In the genomic region with DNA sequence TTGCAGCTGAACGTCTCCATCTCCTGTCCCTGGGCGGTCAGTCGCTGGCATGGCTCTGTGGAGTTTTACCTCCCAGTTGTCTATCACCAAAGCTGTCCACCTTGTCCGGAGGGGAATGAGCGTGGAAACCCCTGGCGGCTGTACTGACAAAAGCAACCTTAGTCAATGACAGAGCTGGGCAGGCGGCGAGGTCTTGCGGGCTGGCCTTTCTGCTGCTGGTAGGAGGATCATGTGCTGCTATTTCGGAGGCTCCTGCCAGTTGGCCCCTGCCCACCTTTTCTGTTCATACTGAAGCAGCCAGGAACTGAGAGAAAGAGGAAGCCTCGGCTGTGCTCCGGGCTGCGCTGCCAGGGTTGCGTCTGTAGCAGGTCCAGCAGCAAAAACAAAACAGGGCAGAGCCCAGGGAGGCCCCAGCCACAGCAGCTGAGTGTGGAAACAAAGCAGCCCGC, we compare ENCODE assay signal across 8 cellular contexts. TPM values are rescaled to one million over a fixed set of nuclear protein-coding genes. Genes with fewer than 3 reads are reported as not detected.
DNase-seq lines count a peak whose midpoint lies in the region; ATAC-seq and TF ChIP-seq lines count a peak whose summit lies in the region.

No MANE protein-coding gene starts in this region.

- H3K27ac ChIP-seq in heart right ventricle, result peak overlapping the region in 9 of 10 donors; percentile 24 to 78 (median 65)

- H3K4me1 Mint-ChIP-seq in progenitor cell of endocrine pancreas (ENCODE audit: low read depth), result peaks cover 60% of the 10 kb centered on the region

- no peaks in the 10 kb centered on the region for H3K9me3 ChIP-seq in heart right ventricle

- H3K4me3 ChIP-seq in heart right ventricle, result peak overlapping the region; percentile 0 to 55 (median 52)

- peak; percentile 12 for TF ChIP-seq CTCF in GM12873 (IDR thresholded peaks at IDR 0.05; ENCODE audit: insufficient read depth, low read depth, low read length, missing control alignments)
- TF ChIP-seq CTCF in heart right ventricle (IDR thresholded peaks at IDR 0.05), result peak in 7 of 9 donors; percentile 19 to 47 (median 29)
- peak; percentile 32 for TF ChIP-seq CTCF in progenitor cell of endocrine pancreas (IDR thresholded peaks at IDR 0.05; ENCODE audit: unreplicated experiment)

- intact Hi-C loops in heart right ventricle (cut with DNase I), result no loop called here

- no peaks in the 10 kb centered on the region for H3K27me3 Mint-ChIP-seq in progenitor cell of endocrine pancreas

- H3K9me3 Mint-ChIP-seq in progenitor cell of endocrine pancreas (ENCODE audit: low read depth), result no peaks in the 10 kb centered on the region

- peaks cover 0 to 37% (median 17%) of the 10 kb centered on the region in 9 donors for H3K4me1 ChIP-seq in heart right ventricle

- no peaks in the 10 kb centered on the region for H3K36me3 ChIP-seq in heart right ventricle

- peaks cover 5% of the 10 kb centered on the region for H3K36me3 Mint-ChIP-seq in progenitor cell of endocrine pancreas (ENCODE audit: insufficient read depth)

- H3K27me3 ChIP-seq in heart right ventricle, result no peaks in the 10 kb centered on the region

- ATAC-seq in heart right ventricle (peak; percentile 84 to 95 (median 90)), GM18907 (IDR thresholded peaks at IDR 0.05; ENCODE audit: unreplicated experiment) (no peak)

- peak overlapping the region; percentile 8 for H3K4me3 Mint-ChIP-seq in progenitor cell of endocrine pancreas (ENCODE audit: low read depth)

- WGBS in heart right ventricle, 2 donors, result 10 to 11% methylated on average over 15 of the region's 15 CpGs

- DNase-seq in UCSD-AML1 (lab: John Stamatoyannopoulos, UW; ENCODE audit: unreplicated experiment), result peak; percentile 24
- DNase-seq in heart right ventricle, result peak; percentile 77
- no peak for DNase-seq in progenitor cell of endocrine pancreas (ENCODE audit: low spot score, unreplicated experiment)
- DNase-seq in NCI-H526 treated with DMSO at 0.1 percent for 48 hours (lab: John Stamatoyannopoulos, UW), result no peak
- no peak for DNase-seq in NCI-H2196 (lab: John Stamatoyannopoulos, UW; ENCODE audit: unreplicated experiment)
- DNase-seq in NCI-H2171 (lab: John Stamatoyannopoulos, UW), result no peak

- H3K27ac Mint-ChIP-seq in progenitor cell of endocrine pancreas, result peak overlapping the region; percentile 91

RNA-seq across cellular contexts. Expression of a gene that starts 57.7 kb away (rescaled TPM):
- total RNA-seq in heart right ventricle, result under 1 TPM in 1 of 10 donors, not detected in 9; 0.47 TPM
- polyA plus RNA-seq in heart right ventricle, result under 1 TPM; 0.07 to 0.12 TPM
- 213 and 220 TPM in 2 replicates for total RNA-seq in progenitor cell of endocrine pancreas

Comparison
In these comparisons a context has a peak if more than half of its experiments do, and no peak if none do; other contexts are left out.
1. DNase-seq: peak in UCSD-AML1 (single experiment) and heart right ventricle (2 of 2); none in progenitor cell of endocrine pancreas (single experiment), NCI-H526 treated with DMSO at 0.1 percent for 48 hours (single experiment), NCI-H2196 (single experiment) and NCI-H2171 (single experiment).
2. RNA of a gene that starts 57.7 kb away (total RNA-seq): 213 to 220 TPM in progenitor cell of endocrine pancreas; 0.47 TPM in heart right ventricle; every median in the first group is over 100 times any median in the second.
3. Peak in every context shown above with its lines, with median percentiles within 50 percentile points of each other: CTCF ChIP-seq.